14 cellular contexts compared by ENCODE assay signal in genomic region chr12:14066021-14066420, GRCh38.
"Had no signal": no experiment of that assay in that cellular context is flagged by ENCODE, and none has a peak within 500 bp of the region (broad histone marks: within the 10 kb centered on the region; RNA-seq: fewer than 3 reads in every experiment).

No MANE protein-coding gene starts in this region.

- H3K36me3 ChIP-seq: brain microvascular endothelial cell, left ventricle myocardium inferior, vagina had no signal

- FAIRE-seq: endothelial cell of umbilical vein had no signal

- H3K27ac ChIP-seq: brain microvascular endothelial cell, left ventricle myocardium inferior, vagina had no signal

- H3K27me3 ChIP-seq: brain microvascular endothelial cell, vagina had no signal

- DNase-seq: activated CD4-positive, alpha-beta T cell treated with anti-CD3 and anti-CD28 coated beads, Interleukin-2, amount 10 ng/mL, durations not matched to agents 7 days and 5 days; activated naive CD4-positive, alpha-beta T cell; activated naive CD8-positive, alpha-beta T cell treated with anti-CD3 and anti-CD28 coated beads, Interleukin-2, amount 10 ng/mL, durations not matched to agents 7 days and 5 days; brain microvascular endothelial cell; cerebellar nuclear complex; effector CD8-positive, alpha-beta T cell; foreskin melanocyte; head of caudate nucleus; left ventricle myocardium inferior; posterior cingulate gyrus; stimulated activated CD4-positive, alpha-beta T cell treated with anti-CD3 and anti-CD28 coated beads, Interleukin-2, amount 100 ng/mL, for 48 hours; T-helper 9 cell had no signal

- H3K4me3 ChIP-seq: left ventricle myocardium inferior, vagina had no signal

- H3K4me1 ChIP-seq: left ventricle myocardium inferior, vagina had no signal

- H3K9me3 ChIP-seq: vagina had no signal
